17 cellular contexts compared by ENCODE assay signal in the genomic region with DNA sequence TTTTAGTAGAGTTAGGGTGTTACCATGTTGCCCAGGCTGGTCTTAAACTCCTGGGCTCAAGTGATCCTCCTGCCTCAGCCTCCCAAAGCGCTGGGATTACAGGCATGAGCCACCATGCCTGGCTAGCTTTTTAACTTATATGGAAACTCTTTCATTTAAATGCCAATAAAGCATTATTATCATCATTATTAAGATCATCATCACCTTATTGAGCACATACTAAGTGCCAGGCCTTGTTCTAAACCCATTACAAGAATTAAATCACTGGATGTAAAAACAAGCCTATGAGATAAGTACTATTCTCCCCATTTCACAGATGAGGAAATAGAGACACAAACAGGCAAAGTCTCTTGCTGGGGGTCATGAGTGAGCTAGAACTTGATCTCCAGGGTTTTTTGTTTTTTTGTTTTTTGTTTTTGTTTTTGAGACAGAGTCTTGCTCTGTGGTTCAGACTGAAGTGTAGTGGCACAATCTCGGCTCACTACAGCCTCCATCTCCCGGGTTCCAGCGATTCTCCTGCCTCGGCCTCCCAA. TPM values are rescaled to one million over a fixed set of nuclear protein-coding genes. Genes with fewer than 3 reads are reported as not detected.
DNase-seq lines count a peak whose midpoint lies in the region; ATAC-seq, FAIRE-seq and TF ChIP-seq lines count a peak whose summit lies in the region.
"Had no signal": no experiment of that assay in that cellular context is flagged by ENCODE, and none has a peak within 500 bp of the region (broad histone marks: within the 10 kb centered on the region; RNA-seq: fewer than 3 reads in every experiment).

No MANE protein-coding gene starts in this region.

- H3K4me3 ChIP-seq in NB4 (ENCODE audit: low read depth, low read length) (peak overlapping the region; percentile 83), kidney (ENCODE audit: low read length in 2 of 2) (no peak overlapping the region)
- H3K4me3 ChIP-seq in effector memory CD4-positive, alpha-beta T cell (ENCODE audit: insufficient read depth, low read depth, low read length, poor library complexity, severe bottlenecking) = peak overlapping the region; percentile 89

- H3K9me3 Mint-ChIP-seq in activated CD4-positive, alpha-beta T cell treated with anti-CD3 and anti-CD28 coated beads, Interleukin-2, amount 10 ng/mL, durations not matched to agents 24 days and 14 days = no peaks in the 10 kb centered on the region
- peaks cover 0 to 2% of the 10 kb centered on the region in 2 donors for H3K9me3 Mint-ChIP-seq in stimulated activated naive B cell treated with anti-CD40 and anti-IgM and Interleukin-4, amounts not matched to agents 10 μg/mL and 1 μg/mL and 100 μg/mL, for 72 hours

- H3K9me3 ChIP-seq in effector memory CD4-positive, alpha-beta T cell (ENCODE audit: control insufficient read depth, low read length) = no peaks in the 10 kb centered on the region
- no peaks in the 10 kb centered on the region for H3K9me3 ChIP-seq in kidney (ENCODE audit: control insufficient read depth in 1 of 2, low read length in 2 of 2)
- H3K9me3 ChIP-seq: right atrium auricular region had no signal

- H3K4me3 Mint-ChIP-seq in activated CD4-positive, alpha-beta T cell treated with anti-CD3 and anti-CD28 coated beads, Interleukin-2, amount 10 ng/mL, durations not matched to agents 24 days and 14 days = peak overlapping the region; percentile 100
- peak overlapping the region; percentile 99 to 100 for H3K4me3 Mint-ChIP-seq in stimulated activated naive B cell treated with anti-CD40 and anti-IgM and Interleukin-4, amounts not matched to agents 10 μg/mL and 1 μg/mL and 100 μg/mL, for 72 hours

- TF ChIP-seq POLR2A in NB4 (IDR thresholded peaks at IDR 0.05; ENCODE audit: extremely low read depth, insufficient read length) (no peak), H54 (IDR thresholded peaks at IDR 0.05; ENCODE audit: low read depth, low read length) (no peak)

- no peak for DNase-seq in activated CD4-positive, alpha-beta T cell treated with anti-CD3 and anti-CD28 coated beads, Interleukin-2, amount 10 ng/mL, durations not matched to agents 24 days and 14 days
- no peak for DNase-seq in activated CD4-positive, alpha-beta T cell treated with anti-CD3 and anti-CD28 coated beads for 4 hours
- no peak for DNase-seq in NB4 (ENCODE audit: low read depth)
- no peak for DNase-seq in effector memory CD4-positive, alpha-beta T cell
- no peak for DNase-seq in stimulated activated naive B cell treated with anti-CD40 and anti-IgM and Interleukin-4, amounts not matched to agents 10 μg/mL and 1 μg/mL and 100 μg/mL, for 72 hours
- no peak for DNase-seq in kidney
- no peak for DNase-seq in caudate nucleus (lab: John Stamatoyannopoulos, UW)
- DNase-seq in H54 (ENCODE audit: insufficient read length, low spot score) = no peak
- DNase-seq: DMS153, foreskin fibroblast, NCI-H2171, trophoblast cell had no signal

- H3K27ac Mint-ChIP-seq in activated CD4-positive, alpha-beta T cell treated with anti-CD3 and anti-CD28 coated beads, Interleukin-2, amount 10 ng/mL, durations not matched to agents 24 days and 14 days = peak overlapping the region; percentile 97
- H3K27ac Mint-ChIP-seq in stimulated activated naive B cell treated with anti-CD40 and anti-IgM and Interleukin-4, amounts not matched to agents 10 μg/mL and 1 μg/mL and 100 μg/mL, for 72 hours = peak overlapping the region; percentile 97

- H3K36me3 ChIP-seq in effector memory CD4-positive, alpha-beta T cell (ENCODE audit: control insufficient read depth, insufficient read depth, low read length) = peaks cover 16% of the 10 kb centered on the region
- no peaks in the 10 kb centered on the region for H3K36me3 ChIP-seq in kidney (ENCODE audit: control insufficient read depth in 1 of 2, insufficient read depth in 2 of 2, low read length in 2 of 2)
- H3K36me3 ChIP-seq: right atrium auricular region had no signal

- FAIRE-seq in kidney (lab: Jason Lieb, UNC) (no peak), H54 (lab: Jason Lieb, UNC) (no peak)
- FAIRE-seq: A204.1, islet of Langerhans had no signal

- intact Hi-C loops in activated CD4-positive, alpha-beta T cell treated with anti-CD3 and anti-CD28 coated beads, Interleukin-2, amount 10 ng/mL, durations not matched to agents 24 days and 14 days (cut with micrococcal nuclease) = no loop called here
- intact Hi-C loops in kidney (cut with DNase I) = no loop called here

- H3K27me3 ChIP-seq in effector memory CD4-positive, alpha-beta T cell (replicated peaks; ENCODE audit: control insufficient read depth, insufficient read depth, low read length, poor library complexity, severe bottlenecking) = no peaks in the 10 kb centered on the region
- H3K27me3 ChIP-seq: right atrium auricular region had no signal

- ATAC-seq in stimulated activated naive B cell treated with anti-CD40 and anti-IgM and Interleukin-4, amounts not matched to agents 10 μg/mL and 1 μg/mL and 100 μg/mL, for 72 hours (replicated peaks) = no peak

- H3K4me1 Mint-ChIP-seq in activated CD4-positive, alpha-beta T cell treated with anti-CD3 and anti-CD28 coated beads, Interleukin-2, amount 10 ng/mL, durations not matched to agents 24 days and 14 days = peaks cover 42% of the 10 kb centered on the region
- peaks cover 27 to 58% of the 10 kb centered on the region in 2 donors for H3K4me1 Mint-ChIP-seq in stimulated activated naive B cell treated with anti-CD40 and anti-IgM and Interleukin-4, amounts not matched to agents 10 μg/mL and 1 μg/mL and 100 μg/mL, for 72 hours

- peak overlapping the region; percentile 92 for H3K27ac ChIP-seq in effector memory CD4-positive, alpha-beta T cell (ENCODE audit: insufficient read depth, low read length, poor library complexity, severe bottlenecking)
- H3K27ac ChIP-seq in kidney (ENCODE audit: low read depth in 2 of 2, low read length in 2 of 2) (no peak overlapping the region), caudate nucleus (ENCODE audit: low read depth, low read length) (no peak overlapping the region)

- no peaks in the 10 kb centered on the region for H3K27me3 Mint-ChIP-seq in activated CD4-positive, alpha-beta T cell treated with anti-CD3 and anti-CD28 coated beads, Interleukin-2, amount 10 ng/mL, durations not matched to agents 24 days and 14 days
- H3K27me3 Mint-ChIP-seq in stimulated activated naive B cell treated with anti-CD40 and anti-IgM and Interleukin-4, amounts not matched to agents 10 μg/mL and 1 μg/mL and 100 μg/mL, for 72 hours = no peaks in the 10 kb centered on the region

- peaks cover 29% of the 10 kb centered on the region for H3K36me3 Mint-ChIP-seq in activated CD4-positive, alpha-beta T cell treated with anti-CD3 and anti-CD28 coated beads, Interleukin-2, amount 10 ng/mL, durations not matched to agents 24 days and 14 days (ENCODE audit: low read depth)
- peaks cover 9 to 15% of the 10 kb centered on the region in 2 donors for H3K36me3 Mint-ChIP-seq in stimulated activated naive B cell treated with anti-CD40 and anti-IgM and Interleukin-4, amounts not matched to agents 10 μg/mL and 1 μg/mL and 100 μg/mL, for 72 hours

- H3K9ac ChIP-seq in kidney (ENCODE audit: low read length in 2 of 2) = no peak overlapping the region

- H3K4me1 ChIP-seq in effector memory CD4-positive, alpha-beta T cell (ENCODE audit: control insufficient read depth, insufficient read depth, low read length, poor library complexity, severe bottlenecking) = peaks cover 17% of the 10 kb centered on the region
- no peaks in the 10 kb centered on the region for H3K4me1 ChIP-seq in kidney (ENCODE audit: control insufficient read depth in 1 of 2, insufficient read depth in 1 of 2, low read depth in 1 of 2, low read length in 2 of 2)

- no peak for TF ChIP-seq CTCF in NB4 (IDR thresholded peaks at IDR 0.05; ENCODE audit: low read depth, low read length)
- no peak for TF ChIP-seq CTCF in kidney (IDR thresholded peaks at IDR 0.05; ENCODE audit: borderline replicate concordance, extremely low read depth, insufficient read depth)

RNA-seq across cellular contexts. Expression of gene GMFG, which starts 1.3 kb away (rescaled TPM):
- 328 and 330 TPM in 2 replicates for total RNA-seq in activated CD4-positive, alpha-beta T cell treated with anti-CD3 and anti-CD28 coated beads, Interleukin-2, amount 10 ng/mL, durations not matched to agents 24 days and 14 days
- 60.7 TPM for total RNA-seq in kidney
- 52.4 TPM for polyA plus RNA-seq in kidney (ENCODE audit: insufficient read depth, low read depth, low replicate concordance)

RNA-seq across cellular contexts. Expression of gene SAMD4B, which starts 7.7 kb away (rescaled TPM):
- total RNA-seq in activated CD4-positive, alpha-beta T cell treated with anti-CD3 and anti-CD28 coated beads, Interleukin-2, amount 10 ng/mL, durations not matched to agents 24 days and 14 days = 68.9 and 71.4 TPM in 2 replicates
- 100 TPM for total RNA-seq in kidney
- polyA plus RNA-seq in kidney (ENCODE audit: insufficient read depth, low read depth, low replicate concordance) = 92.9 TPM

RNA-seq across cellular contexts. Expression of gene LRFN1, which starts 13.8 kb away (rescaled TPM):
- 5.0 and 5.2 TPM in 2 replicates for total RNA-seq in activated CD4-positive, alpha-beta T cell treated with anti-CD3 and anti-CD28 coated beads, Interleukin-2, amount 10 ng/mL, durations not matched to agents 24 days and 14 days
- total RNA-seq in kidney = 1.2 TPM
- polyA plus RNA-seq in kidney (ENCODE audit: insufficient read depth, low read depth, low replicate concordance) = 0.80 TPM

RNA-seq across cellular contexts. Expression of gene IFNL1, which starts 38.3 kb away (rescaled TPM):
- total RNA-seq in activated CD4-positive, alpha-beta T cell treated with anti-CD3 and anti-CD28 coated beads, Interleukin-2, amount 10 ng/mL, durations not matched to agents 24 days and 14 days = not detected in 2 replicates
- total RNA-seq in kidney = not detected
- polyA plus RNA-seq in kidney (ENCODE audit: insufficient read depth, low read depth, low replicate concordance) = not detected
- total RNA-seq: dermis microvascular lymphatic vessel endothelial cell, M059J, right atrium auricular region had no signal

RNA-seq across cellular contexts. Expression of gene PAF1, which starts 56.4 kb away (rescaled TPM):
- total RNA-seq in activated CD4-positive, alpha-beta T cell treated with anti-CD3 and anti-CD28 coated beads, Interleukin-2, amount 10 ng/mL, durations not matched to agents 24 days and 14 days = 47.1 and 50.6 TPM in 2 replicates
- 37.1 TPM for total RNA-seq in kidney
- 54.0 TPM for polyA plus RNA-seq in kidney (ENCODE audit: insufficient read depth, low read depth, low replicate concordance)

Comparison
In these comparisons a context has a peak if more than half of its experiments do, and no peak if none do; other contexts are left out.
1. H3K4me3 ChIP-seq: peak in NB4 (single experiment) and effector memory CD4-positive, alpha-beta T cell (single experiment); none in kidney (0 of 2).